Comparison of ENCODE assay signal across 19 cellular contexts in the genomic region with DNA sequence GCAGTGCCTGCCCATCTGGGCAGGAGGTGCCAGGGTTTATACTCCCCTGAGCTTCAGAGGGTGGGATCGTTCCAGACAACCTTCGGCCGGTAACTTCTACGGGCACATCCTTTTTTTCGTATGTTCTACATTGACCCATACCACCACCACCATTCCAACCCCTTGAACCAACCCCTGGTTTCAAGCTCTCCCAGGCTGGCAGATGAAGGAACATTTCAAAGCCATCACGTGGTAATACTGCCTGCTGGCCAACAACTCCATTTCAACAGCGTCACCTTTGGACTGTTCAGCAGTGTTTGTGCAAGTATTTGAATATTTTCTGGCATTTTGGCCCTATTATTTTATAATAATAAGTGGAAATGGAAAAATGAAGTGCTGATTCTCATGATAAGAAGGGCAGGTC.
A peak's percentile ranks its signal among the peaks of the same experiment; 100 is the strongest.
DNase-seq lines count a peak whose midpoint lies in the region; ATAC-seq and TF ChIP-seq lines count a peak whose summit lies in the region.
"Had no signal": no experiment of that assay in that cellular context is flagged by ENCODE, and none has a peak within 500 bp of the region (broad histone marks: within the 10 kb centered on the region; RNA-seq: fewer than 3 reads in every experiment).

No MANE protein-coding gene starts in this region.

- WGBS in body of pancreas, 2 donors: 68 to 82% methylated on average over 6 to 7 of the region's 7 CpGs
- WGBS in esophagus squamous epithelium, 2 donors: 72 to 73% methylated on average over 6 of the region's 7 CpGs

- no peaks in the 10 kb centered on the region for H3K27me3 Mint-ChIP-seq in activated T-cell treated with anti-CD3 and anti-CD28 coated beads, Interleukin-2, amount 50 U/mL, for 4 hours (ENCODE audit: low read depth)
- H3K27me3 Mint-ChIP-seq: brain had no signal

- H3K27me3 ChIP-seq in body of pancreas (no peaks in the 10 kb centered on the region), esophagus squamous epithelium (no peaks in the 10 kb centered on the region), muscle layer of colon (ENCODE audit: control insufficient read depth in 1 of 2, insufficient read depth in 2 of 2, low read length in 2 of 2) (no peaks in the 10 kb centered on the region), thoracic aorta (replicated peaks; ENCODE audit: insufficient read depth) (no peaks in the 10 kb centered on the region)
- H3K27me3 ChIP-seq: heart left ventricle had no signal

- H3K27ac ChIP-seq in body of pancreas (peak overlapping the region in 3 of 4 donors; percentile 95 to 98 (median 96)), esophagus squamous epithelium (peak overlapping the region in 3 of 4 donors; percentile 87 to 92 (median 91)), muscle layer of colon (ENCODE audit: low read depth, low read length) (peak overlapping the region; percentile 31), thoracic aorta (peak overlapping the region; percentile 5 to 41)
- H3K27ac ChIP-seq: HL-60, neutrophil had no signal

- ATAC-seq in body of pancreas: no peak
- no peak for ATAC-seq in thoracic aorta (ENCODE audit: insufficient number of reproducible peaks, low FRiP score, low read depth)
- no peak for ATAC-seq in HG03565 (IDR thresholded peaks at IDR 0.05; ENCODE audit: unreplicated experiment)
- ATAC-seq in GM18520 (IDR thresholded peaks at IDR 0.05; ENCODE audit: unreplicated experiment): no peak
- ATAC-seq in activated T-cell treated with anti-CD3 and anti-CD28 coated beads, Interleukin-2, amount 50 U/mL, for 4 hours: no peak
- ATAC-seq: activated naive CD4-positive, alpha-beta T cell treated with anti-CD3 and anti-CD28 coated beads, Interleukin-2, amount 50 U/mL, for 72 hours; heart left ventricle had no signal

- intact Hi-C loops in body of pancreas (cut with DNase I): no loop called here
- intact Hi-C loops in esophagus squamous epithelium (cut with DNase I): no loop called here

- TF ChIP-seq CTCF in body of pancreas (IDR thresholded peaks at IDR 0.05): peak in 1 of 7 experiments; percentile 5
- no peak for TF ChIP-seq CTCF in esophagus squamous epithelium (IDR thresholded peaks at IDR 0.05)
- TF ChIP-seq CTCF in thoracic aorta (IDR thresholded peaks at IDR 0.05): no peak

- H3K36me3 ChIP-seq in body of pancreas (replicated peaks in 1 of 2; ENCODE audit: insufficient read depth in 1 of 2, low read depth in 2 of 2) (no peaks in the 10 kb centered on the region), esophagus squamous epithelium (no peaks in the 10 kb centered on the region), muscle layer of colon (ENCODE audit: insufficient read depth, low read length) (no peaks in the 10 kb centered on the region), thoracic aorta (no peaks in the 10 kb centered on the region)
- H3K36me3 ChIP-seq: heart left ventricle, neutrophil had no signal

- H3K4me1 Mint-ChIP-seq in activated T-cell treated with anti-CD3 and anti-CD28 coated beads, Interleukin-2, amount 50 U/mL, for 4 hours (ENCODE audit: low read depth): peaks cover 18% of the 10 kb centered on the region

- no peak overlapping the region for H3K4me3 ChIP-seq in body of pancreas
- peak overlapping the region in 1 of 4 donors; percentile 3 for H3K4me3 ChIP-seq in esophagus squamous epithelium
- no peak overlapping the region for H3K4me3 ChIP-seq in muscle layer of colon (ENCODE audit: low read depth in 1 of 2, low read length in 2 of 2)
- H3K4me3 ChIP-seq in thoracic aorta: no peak overlapping the region
- H3K4me3 ChIP-seq: heart left ventricle had no signal

- TF ChIP-seq POLR2A in body of pancreas (IDR thresholded peaks at IDR 0.05) (no peak), esophagus squamous epithelium (IDR thresholded peaks at IDR 0.05) (no peak)

- H3K36me3 Mint-ChIP-seq in activated T-cell treated with anti-CD3 and anti-CD28 coated beads, Interleukin-2, amount 50 U/mL, for 4 hours (ENCODE audit: insufficient read depth): no peaks in the 10 kb centered on the region
- H3K36me3 Mint-ChIP-seq: brain had no signal

- no peaks in the 10 kb centered on the region for H3K9me3 Mint-ChIP-seq in activated T-cell treated with anti-CD3 and anti-CD28 coated beads, Interleukin-2, amount 50 U/mL, for 4 hours
- H3K9me3 Mint-ChIP-seq: stimulated activated naive CD8-positive, alpha-beta T cell treated with anti-CD3 and anti-CD28 coated beads, Interleukin-15, Interleukin-2, amounts not matched to agents 100 ng/mL and 50 ng/mL, for 24 hours had no signal

- no peak overlapping the region for H3K4me3 Mint-ChIP-seq in activated T-cell treated with anti-CD3 and anti-CD28 coated beads, Interleukin-2, amount 50 U/mL, for 4 hours
- H3K4me3 Mint-ChIP-seq: brain; stimulated activated naive CD8-positive, alpha-beta T cell treated with anti-CD3 and anti-CD28 coated beads, Interleukin-15, Interleukin-2, amounts not matched to agents 100 ng/mL and 50 ng/mL, for 24 hours had no signal

- peak in 2 of 4 donors; percentile 44 to 54 for DNase-seq in body of pancreas
- DNase-seq in esophagus squamous epithelium (lab: John Stamatoyannopoulos, UW): no peak
- DNase-seq in thoracic aorta (ENCODE audit: low spot score): no peak
- DNase-seq in NCI-H1092 (lab: John Stamatoyannopoulos, UW): no peak
- DNase-seq in activated T-cell treated with anti-CD3 and anti-CD28 coated beads, Interleukin-2, amount 50 U/mL, for 4 hours: no peak
- DNase-seq: activated T-cell treated with anti-CD3 and anti-CD28 coated beads, Interleukin-2, amount 50 U/mL, for 1 hour; heart left ventricle; KBM-7; MV-4-11; NCI-H2029 treated with DMSO at 0.1 percent for 48 hours; stimulated activated CD4-positive, alpha-beta T cell treated with anti-CD3 and anti-CD28 coated beads, Interleukin-2, amount 100 ng/mL, for 24 hours had no signal

- H3K4me1 ChIP-seq in body of pancreas: peaks cover 60% of the 10 kb centered on the region
- peaks cover 26 to 78% (median 30%) of the 10 kb centered on the region in 3 donors for H3K4me1 ChIP-seq in esophagus squamous epithelium
- peaks cover 44% of the 10 kb centered on the region for H3K4me1 ChIP-seq in muscle layer of colon (ENCODE audit: insufficient read depth, low read length)
- H3K4me1 ChIP-seq in thoracic aorta (ENCODE audit: control insufficient read depth in 1 of 2, low read depth in 2 of 2): peaks cover 14 to 62% of the 10 kb centered on the region in 2 donors

- H3K9ac ChIP-seq in muscle layer of colon (ENCODE audit: low read length): no peak overlapping the region

- H3K9me3 ChIP-seq in body of pancreas: no peaks in the 10 kb centered on the region
- H3K9me3 ChIP-seq in esophagus squamous epithelium: no peaks in the 10 kb centered on the region
- no peaks in the 10 kb centered on the region for H3K9me3 ChIP-seq in muscle layer of colon (ENCODE audit: low read length)
- no peaks in the 10 kb centered on the region for H3K9me3 ChIP-seq in thoracic aorta
- H3K9me3 ChIP-seq: heart left ventricle, neutrophil had no signal

Comparison
In these comparisons a context has a peak if more than half of its experiments do, and no peak if none do; other contexts are left out.
1. H3K27ac ChIP-seq: peak in every context shown above with its lines; median percentile 96 in body of pancreas; 91 in esophagus squamous epithelium; 31 in muscle layer of colon; 23 in thoracic aorta.